Comparison of ENCODE assay signal across 15 cellular contexts in genomic region chr1:6325482-6325881, GRCh38.
"Had no signal": no experiment of that assay in that cellular context is flagged by ENCODE, and none has a peak within 500 bp of the region (broad histone marks: within the 10 kb centered on the region; RNA-seq: fewer than 3 reads in every experiment).

No MANE protein-coding gene starts in this region.

- H3K36me3 ChIP-seq: cardiac muscle cell, neutrophil had no signal

- H3K4me3 ChIP-seq: ascending aorta, cardiac muscle cell, tibial artery had no signal

- H3K27ac ChIP-seq: ascending aorta, cardiac muscle cell, neutrophil, tibial artery had no signal

- H3K27me3 ChIP-seq: ascending aorta, cardiac muscle cell, neutrophil, tibial artery had no signal

- DNase-seq: activated CD4-positive, CD25-positive, alpha-beta regulatory T cell treated with anti-CD3 and anti-CD28 coated beads, Interleukin-2, amount 50 U/mL, for 72 hours; activated naive CD4-positive, alpha-beta T cell treated with anti-CD3 and anti-CD28 coated beads, Interleukin-2, amount 10 ng/mL, durations not matched to agents 7 days and 5 days; activated T-cell treated with anti-CD3 and anti-CD28 coated beads, Interleukin-2, amount 50 U/mL, for 1 hour; foreskin melanocyte; head of caudate nucleus; left cardiac atrium; naive thymus-derived CD8-positive, alpha-beta T cell; stimulated activated CD4-positive, alpha-beta T cell treated with anti-CD3 and anti-CD28 coated beads, Interleukin-2, amount 100 ng/mL, for 48 hours; stimulated activated naive B cell treated with anti-CD40 and anti-IgM and Interleukin-4, amounts not matched to agents 10 μg/mL and 1 μg/mL and 100 μg/mL, for 72 hours; T-helper 1 cell; T1000; tibial artery had no signal

- H3K4me1 ChIP-seq: ascending aorta had no signal

- H3K9me3 ChIP-seq: ascending aorta, neutrophil, tibial artery had no signal

- ATAC-seq: left cardiac atrium; naive thymus-derived CD8-positive, alpha-beta T cell; stimulated activated naive B cell treated with anti-CD40 and anti-IgM and Interleukin-4, amounts not matched to agents 10 μg/mL and 1 μg/mL and 100 μg/mL, for 72 hours had no signal
